13 cellular contexts compared by ENCODE assay signal in genomic region chr5:149526855-149527590, GRCh38. TPM values are rescaled to one million over a fixed set of nuclear protein-coding genes. Genes with fewer than 3 reads are reported as not detected.
DNase-seq lines count a peak whose midpoint lies in the region; ATAC-seq, FAIRE-seq and TF ChIP-seq lines count a peak whose summit lies in the region.
"Had no signal": no experiment of that assay in that cellular context is flagged by ENCODE, and none has a peak within 500 bp of the region (broad histone marks: within the 10 kb centered on the region; RNA-seq: fewer than 3 reads in every experiment).

No MANE protein-coding gene starts in this region.

- peaks cover 4% of the 10 kb centered on the region for H3K9me1 ChIP-seq in keratinocyte (ENCODE audit: control insufficient read depth, extremely low read depth, insufficient read depth, low read length)

- H3K27ac Mint-ChIP-seq in activated CD4-positive, alpha-beta T cell treated with anti-CD3 and anti-CD28 coated beads, Interleukin-2, amount 10 ng/mL, durations not matched to agents 24 days and 14 days = peak overlapping the region; percentile 26
- peak overlapping the region; percentile 32 for H3K27ac Mint-ChIP-seq in chondrocyte (ENCODE audit: unreplicated experiment)

- TF ChIP-seq CTCF in chondrocyte (IDR thresholded peaks at IDR 0.05) (no peak), keratinocyte (optimal IDR thresholded peaks at IDR 0.05 in 1 of 3, IDR thresholded peaks at IDR 0.05 in 1 of 3, conservative IDR thresholded peaks at IDR 0.05 in 1 of 3; ENCODE audit: extremely low read depth in 1 of 3, insufficient read depth in 2 of 3, low read length in 3 of 3) (no peak), suprapubic skin (IDR thresholded peaks at IDR 0.05) (no peak)

- no peak overlapping the region for H3K9ac ChIP-seq in keratinocyte (ENCODE audit: control insufficient read depth, extremely low read depth, insufficient read depth, low read length)

- intact Hi-C loops in activated CD4-positive, alpha-beta T cell treated with anti-CD3 and anti-CD28 coated beads, Interleukin-2, amount 10 ng/mL, durations not matched to agents 24 days and 14 days (cut with micrococcal nuclease) = no loop called here

- DNase-seq in activated CD4-positive, alpha-beta T cell treated with anti-CD3 and anti-CD28 coated beads, Interleukin-2, amount 10 ng/mL, durations not matched to agents 24 days and 14 days = no peak
- no peak for DNase-seq in activated CD4-positive, alpha-beta T cell treated with anti-CD3 and anti-CD28 coated beads, Interleukin-2, amount 50 U/mL, for 4 hours
- DNase-seq in chondrocyte (ENCODE audit: low spot score) (no peak), keratinocyte (ENCODE audit: low read depth, low spot score) (no peak), suprapubic skin (ENCODE audit: low spot score in 2 of 2) (no peak), GF-D8 (lab: John Stamatoyannopoulos, UW) (no peak), NCI-H187 treated with DMSO at 0.1 percent for 48 hours (lab: John Stamatoyannopoulos, UW) (no peak)
- DNase-seq: activated CD8-positive, alpha-beta memory T cell treated with anti-CD3 and anti-CD28 coated beads, Interleukin-2, amount 50 U/mL, for 48 hours; ovary; T-helper 2 cell had no signal

- no peak for FAIRE-seq in keratinocyte (lab: Jason Lieb, UNC)
- FAIRE-seq: A204.1 had no signal

- no peaks in the 10 kb centered on the region for H3K9me3 ChIP-seq in keratinocyte (ENCODE audit: control insufficient read depth, low read depth, low read length)
- H3K9me3 ChIP-seq in suprapubic skin = no peaks in the 10 kb centered on the region
- H3K9me3 ChIP-seq: ovary had no signal

- H3K4me1 Mint-ChIP-seq in activated CD4-positive, alpha-beta T cell treated with anti-CD3 and anti-CD28 coated beads, Interleukin-2, amount 10 ng/mL, durations not matched to agents 24 days and 14 days = peaks cover 44% of the 10 kb centered on the region
- H3K4me1 Mint-ChIP-seq in chondrocyte (ENCODE audit: low read depth) = peaks cover 60% of the 10 kb centered on the region

- no peak overlapping the region for H3K4me3 Mint-ChIP-seq in activated CD4-positive, alpha-beta T cell treated with anti-CD3 and anti-CD28 coated beads, Interleukin-2, amount 10 ng/mL, durations not matched to agents 24 days and 14 days
- H3K4me3 Mint-ChIP-seq in chondrocyte (ENCODE audit: unreplicated experiment) = no peak overlapping the region

- peaks cover 32% of the 10 kb centered on the region for H3K4me1 ChIP-seq in keratinocyte (ENCODE audit: control insufficient read depth, extremely low read depth, insufficient read depth, low read length)
- peaks cover 71% of the 10 kb centered on the region for H3K4me1 ChIP-seq in suprapubic skin

- H3K27ac ChIP-seq in keratinocyte (ENCODE audit: control insufficient read depth, insufficient read depth, low read length) = no peak overlapping the region
- H3K27ac ChIP-seq in suprapubic skin = peak overlapping the region; percentile 16

- peak overlapping the region; percentile 8 for H3K4me2 ChIP-seq in keratinocyte (ENCODE audit: control insufficient read depth, extremely low read depth, insufficient read depth, low read depth, low read length)

- TF ChIP-seq EP300 in suprapubic skin (IDR thresholded peaks at IDR 0.05) = no peak

- peaks cover 32% of the 10 kb centered on the region for H4K20me1 ChIP-seq in keratinocyte (ENCODE audit: control insufficient read depth, extremely low read depth, insufficient read depth, low read length)

- H3K36me3 ChIP-seq in keratinocyte (ENCODE audit: control insufficient read depth in 2 of 2, extremely low read depth in 1 of 2, insufficient read depth in 2 of 2, low read length in 2 of 2) = peaks cover 8 to 24% of the 10 kb centered on the region in 2 experiments
- H3K36me3 ChIP-seq in suprapubic skin = peaks cover 11% of the 10 kb centered on the region
- H3K36me3 ChIP-seq: ovary had no signal

- dilution Hi-C loops in keratinocyte (cut with MboI; ENCODE audit: extremely low pct_ligation_motif_present, low sequenced_read_pairs) = no loop called here

- WGBS in suprapubic skin = 30% methylated on average over 12 of the region's 12 CpGs

- peaks cover 31% of the 10 kb centered on the region for H3K36me3 Mint-ChIP-seq in activated CD4-positive, alpha-beta T cell treated with anti-CD3 and anti-CD28 coated beads, Interleukin-2, amount 10 ng/mL, durations not matched to agents 24 days and 14 days (ENCODE audit: low read depth)
- H3K36me3 Mint-ChIP-seq in chondrocyte (ENCODE audit: low read depth) = peaks cover 10% of the 10 kb centered on the region

- H3K4me3 ChIP-seq in keratinocyte (ENCODE audit: control insufficient read depth in 2 of 3, extremely low read depth in 1 of 3, insufficient read depth in 2 of 3, low read depth in 1 of 3, low read length in 3 of 3) = no peak overlapping the region
- H3K4me3 ChIP-seq in suprapubic skin = no peak overlapping the region
- H3K4me3 ChIP-seq: ovary had no signal

- no peaks in the 10 kb centered on the region for H3K9me3 Mint-ChIP-seq in activated CD4-positive, alpha-beta T cell treated with anti-CD3 and anti-CD28 coated beads, Interleukin-2, amount 10 ng/mL, durations not matched to agents 24 days and 14 days
- H3K9me3 Mint-ChIP-seq in chondrocyte (ENCODE audit: low read depth) = no peaks in the 10 kb centered on the region

- H3K79me2 ChIP-seq in keratinocyte (ENCODE audit: control insufficient read depth, insufficient read depth, low read length) = peaks cover 100% of the 10 kb centered on the region

- TF ChIP-seq POLR2A in suprapubic skin (IDR thresholded peaks at IDR 0.05) = no peak

- no peak for ATAC-seq in GM21360 (IDR thresholded peaks at IDR 0.05; ENCODE audit: unreplicated experiment)
- ATAC-seq: HCT116 had no signal

- H3K27me3 ChIP-seq in keratinocyte (ENCODE audit: control insufficient read depth, extremely low read depth, insufficient read depth, low read length) = no peaks in the 10 kb centered on the region
- no peaks in the 10 kb centered on the region for H3K27me3 ChIP-seq in suprapubic skin
- H3K27me3 ChIP-seq: ovary had no signal

- no peak overlapping the region for H2AFZ ChIP-seq in keratinocyte (ENCODE audit: control insufficient read depth, low read length)

- H3K27me3 Mint-ChIP-seq in activated CD4-positive, alpha-beta T cell treated with anti-CD3 and anti-CD28 coated beads, Interleukin-2, amount 10 ng/mL, durations not matched to agents 24 days and 14 days = no peaks in the 10 kb centered on the region
- H3K27me3 Mint-ChIP-seq in chondrocyte (ENCODE audit: low read depth) = no peaks in the 10 kb centered on the region

RNA-seq across cellular contexts. Expression of gene CSNK1A1, which starts 24.2 kb away (rescaled TPM):
- total RNA-seq in activated CD4-positive, alpha-beta T cell treated with anti-CD3 and anti-CD28 coated beads, Interleukin-2, amount 10 ng/mL, durations not matched to agents 24 days and 14 days = 175 TPM in 2 replicates
- total RNA-seq in chondrocyte (214 to 227 TPM (median 224 TPM) in 3 replicates), suprapubic skin (100 to 1,000 TPM; 273 to 365 (median 320) TPM)
- 195 to 289 TPM (median 265 TPM) in 3 replicates for polyA plus RNA-seq in keratinocyte
- polyA plus RNA-seq in keratinocyte (2011; ENCODE audit: low read depth) = 951 TPM
- polyA plus RNA-seq in keratinocyte (2011; cell fraction: cytosol; rRNA removed) = 163 and 296 TPM in 2 replicates
- polyA plus RNA-seq in keratinocyte (2011; cell fraction: nucleus; rRNA removed) = 204 and 245 TPM in 2 replicates
- 203 and 302 TPM in 2 replicates for polyA plus RNA-seq in keratinocyte (2012; ENCODE audit: low replicate concordance)
- polyA minus RNA-seq in keratinocyte = 139 to 440 TPM (median 413 TPM) in 3 replicates
- 372 TPM for polyA minus RNA-seq in keratinocyte (2011; cell fraction: cytosol; rRNA and poly(A)+ RNA removed)
- 205 and 376 TPM in 2 replicates for polyA minus RNA-seq in keratinocyte (2011; cell fraction: nucleus; rRNA and poly(A)+ RNA removed)

RNA-seq across cellular contexts. Expression of gene ARHGEF37, which starts 54.3 kb away (rescaled TPM):
- 1.5 and 1.8 TPM in 2 replicates for total RNA-seq in activated CD4-positive, alpha-beta T cell treated with anti-CD3 and anti-CD28 coated beads, Interleukin-2, amount 10 ng/mL, durations not matched to agents 24 days and 14 days
- 5.8 to 16.8 TPM (median 6.0 TPM) in 3 replicates for total RNA-seq in chondrocyte
- polyA plus RNA-seq in keratinocyte = 4.1 to 25.0 TPM (median 8.7 TPM) in 3 replicates
- 19.3 TPM for polyA plus RNA-seq in keratinocyte (2011; ENCODE audit: low read depth)
- polyA plus RNA-seq in keratinocyte (2011; cell fraction: cytosol; rRNA removed) = 7.9 and 8.8 TPM in 2 replicates
- polyA plus RNA-seq in keratinocyte (2011; cell fraction: nucleus; rRNA removed) = 22.3 and 22.9 TPM in 2 replicates
- polyA plus RNA-seq in keratinocyte (2012; ENCODE audit: low replicate concordance) = 5.7 and 29.3 TPM in 2 replicates
- polyA minus RNA-seq in keratinocyte = 6.6 to 21.9 TPM (median 11.9 TPM) in 3 replicates
- 6.9 TPM for polyA minus RNA-seq in keratinocyte (2011; cell fraction: cytosol; rRNA and poly(A)+ RNA removed)
- polyA minus RNA-seq in keratinocyte (2011; cell fraction: nucleus; rRNA and poly(A)+ RNA removed) = 15.3 and 18.8 TPM in 2 replicates
- total RNA-seq in suprapubic skin = 10 to 100 TPM; 45.4 to 75.3 (median 65.3) TPM
